Comparison of ENCODE assay signal across 8 cellular contexts in genomic region chr5:163508753-163509152, GRCh38. TPM values are rescaled to one million over a fixed set of nuclear protein-coding genes. Genes with fewer than 3 reads are reported as not detected.
DNase-seq lines count a peak whose midpoint lies in the region; ATAC-seq, FAIRE-seq and TF ChIP-seq lines count a peak whose summit lies in the region.

No MANE protein-coding gene starts in this region.

- peak overlapping the region; percentile 2 for H3K27ac ChIP-seq in A673 (ENCODE audit: low read depth, low read length, poor library complexity, severe bottlenecking)
- H3K27ac ChIP-seq in IMR-90 (ENCODE audit: insufficient read depth, low read length), result peak overlapping the region; percentile 30; the same call in 1 of the 2 replicates

- peaks cover 8% of the 10 kb centered on the region for H3K4me1 ChIP-seq in A673 (ENCODE audit: insufficient read depth, low read length, poor library complexity, severe bottlenecking)
- H3K4me1 ChIP-seq in IMR-90 (ENCODE audit: control insufficient read depth, insufficient read depth, low read length), result no peaks in the 10 kb centered on the region; the same call in 1 of the 2 replicates

- no peak for TF ChIP-seq CTCF in A673 (conservative IDR thresholded peaks at IDR 0.05; ENCODE audit: low read depth, low read length)
- no peak for TF ChIP-seq CTCF in IMR-90 (conservative IDR thresholded peaks at IDR 0.05; ENCODE audit: low read depth, low read length)
- TF ChIP-seq CTCF in bronchial epithelial cell (IDR thresholded peaks at IDR 0.05; ENCODE audit: insufficient read depth, low read length, severe bottlenecking), result no peak
- TF ChIP-seq CTCF in natural killer cell (IDR thresholded peaks at IDR 0.05), result no peak

- H3K27me3 ChIP-seq in A673 (replicated peaks; ENCODE audit: insufficient read depth, low read depth, low read length, poor library complexity) (no peaks in the 10 kb centered on the region), IMR-90 (ENCODE audit: control insufficient read depth, insufficient read depth, low read length) (no peaks in the 10 kb centered on the region), bronchial epithelial cell (ENCODE audit: control insufficient read depth, insufficient read depth, low read length) (no peaks in the 10 kb centered on the region)

- BruUV-seq in A673 (replicated peaks; lab: Mats Ljungman, UMichigan) (no TSS peak), IMR-90 (replicated peaks; lab: Mats Ljungman, UMichigan) (no TSS peak)

- H3K4ac ChIP-seq in IMR-90 (ENCODE audit: low read depth, low read length), result no peak overlapping the region

- dilution Hi-C loops in IMR-90 (cut with HindIII; ENCODE audit: low sequenced_read_pairs, unreplicated experiment), result no loop called here

- CTCF ChIA-PET in A673 (lab: Charles Lee) (no interaction called here), IMR-90 (lab: Yijun Ruan, JAX) (interaction anchor here (0.7 kb wide), 1 partner anchor 25 kb away, joined by 3 read pairs; no protein-coding TSS in a partner anchor)

- no peak overlapping the region for H4K5ac ChIP-seq in IMR-90 (ENCODE audit: low read depth, low read length)

- H3K18ac ChIP-seq in IMR-90 (ENCODE audit: low read depth, low read length), result no peak overlapping the region

- intact Hi-C loops in A673 (cut with micrococcal nuclease; ENCODE audit: unreplicated experiment), result no loop called here
- intact Hi-C loops in IMR-90 (cut with micrococcal nuclease), result no loop called here
- intact Hi-C loops in natural killer cell (cut with micrococcal nuclease), result no loop called here

- no peak for TF ChIP-seq POLR2A in IMR-90 (IDR thresholded peaks at IDR 0.05; ENCODE audit: low read depth, low read length)

- FAIRE-seq in bronchial epithelial cell (lab: Jason Lieb, UNC), result no peak

- H2BK5ac ChIP-seq in IMR-90 (ENCODE audit: low read depth, low read length, poor library complexity, severe bottlenecking), result peak overlapping the region; percentile 77

- no peak overlapping the region for H3K23ac ChIP-seq in IMR-90 (ENCODE audit: low read depth, low read length)

- H3K4me2 ChIP-seq in IMR-90 (ENCODE audit: low read depth, low read length), result peak overlapping the region; percentile 94

- H2AFZ ChIP-seq in IMR-90 (replicated peaks; ENCODE audit: low read length, poor library complexity), result no peak overlapping the region

- no peak overlapping the region for H2BK15ac ChIP-seq in IMR-90 (ENCODE audit: low read depth, low read length)

- H3K36me3 Mint-ChIP-seq in natural killer cell, result no peaks in the 10 kb centered on the region

- peaks cover 79 to 85% of the 10 kb centered on the region in 2 donors for H3K4me1 Mint-ChIP-seq in natural killer cell

- no peak overlapping the region for H2AK5ac ChIP-seq in IMR-90 (ENCODE audit: low read depth, low read length)

- peak overlapping the region; percentile 99 to 100 for H3K27ac Mint-ChIP-seq in natural killer cell

- H3K79me1 ChIP-seq in IMR-90 (ENCODE audit: low read depth in 1 of 2, low read length in 2 of 2), result peaks cover 9 to 35% of the 10 kb centered on the region in 2 experiments

- peaks cover 26% of the 10 kb centered on the region for H4K20me1 ChIP-seq in IMR-90 (ENCODE audit: insufficient read depth, low read length)

- H3K56ac ChIP-seq in IMR-90 (ENCODE audit: extremely low read depth, insufficient read depth, low read length), result no peak overlapping the region

- H3K36me3 ChIP-seq in A673 (ENCODE audit: insufficient read depth, low read length, poor library complexity, severe bottlenecking) (peaks cover 20% of the 10 kb centered on the region), IMR-90 (ENCODE audit: control insufficient read depth, insufficient read depth, low read length) (peaks cover 8% of the 10 kb centered on the region), bronchial epithelial cell (ENCODE audit: control insufficient read depth, insufficient read depth, low read length) (peaks cover 4% of the 10 kb centered on the region)

- no peak overlapping the region for H4K8ac ChIP-seq in IMR-90 (ENCODE audit: low read depth in 2 of 2, low read length in 2 of 2)

- no peak overlapping the region for H4K91ac ChIP-seq in IMR-90 (ENCODE audit: insufficient read depth, low read depth, low read length)

- H3K9me1 ChIP-seq in IMR-90 (ENCODE audit: insufficient read depth, low read length), result no peaks in the 10 kb centered on the region

- ATAC-seq in IMR-90 (ENCODE audit: low read depth) (no peak), natural killer cell (no peak), GM18868 (IDR thresholded peaks at IDR 0.05; ENCODE audit: unreplicated experiment) (no peak)

- in situ Hi-C loops in IMR-90 (cut with MboI; ENCODE audit: low sequenced_read_pairs), result no loop called here

- H3K14ac ChIP-seq in IMR-90 (replicated peaks; ENCODE audit: low read depth, low read length), result no peak overlapping the region

- H3K4me3 Mint-ChIP-seq in natural killer cell, result peak overlapping the region; percentile 98

- H3K4me3 ChIP-seq in A673 (ENCODE audit: low read depth, low read length, poor library complexity, severe bottlenecking) (peak overlapping the region; percentile 20), IMR-90 (ENCODE audit: insufficient read depth, low read depth, low read length) (peak overlapping the region; percentile 23; the same call in 1 of the 2 replicates), bronchial epithelial cell (ENCODE audit: low read depth, low read length) (peak overlapping the region; percentile 10)

- no peak for DNase-seq in A673 (ENCODE audit: low spot score)
- DNase-seq in IMR-90, result no peak
- no peak for DNase-seq in bronchial epithelial cell (ENCODE audit: low read depth)
- no peak for DNase-seq in natural killer cell
- no peak for DNase-seq in HPDE6-E6E7 (ENCODE audit: extremely low spot score)
- DNase-seq in effector CD4-positive, alpha-beta T cell, result no peak
- no peak for DNase-seq in stimulated activated CD8-positive, alpha-beta memory T cell treated with anti-CD3 and anti-CD28 coated beads, Interleukin-4, amount 100 ng/mL, for 48 hours

- no peaks in the 10 kb centered on the region for H3K9me3 Mint-ChIP-seq in natural killer cell

- no peaks in the 10 kb centered on the region for H3K27me3 Mint-ChIP-seq in natural killer cell (ENCODE audit: low read depth in 2 of 2)

- peak overlapping the region; percentile 77; the same call in 1 of the 2 replicates for H3K9ac ChIP-seq in IMR-90 (ENCODE audit: low read depth, low read length)

- H2BK120ac ChIP-seq in IMR-90 (ENCODE audit: low read depth, low read length), result no peak overlapping the region

- H2BK20ac ChIP-seq in IMR-90 (ENCODE audit: low read depth, low read length), result no peak overlapping the region

- no CpG with 5 or more reads among the region's 5 CpGs for WGBS in IMR-90 (ENCODE audit: extremely low coverage in 2 of 2, insufficient read length in 1 of 2), 2 experiments

- H2AK9ac ChIP-seq in IMR-90 (replicated peaks; ENCODE audit: low read depth, low read length, poor library complexity), result no peak overlapping the region

- no peak for TF ChIP-seq RAD21 in IMR-90 (IDR thresholded peaks at IDR 0.05; ENCODE audit: low read length)

- H3K9me3 ChIP-seq in A673 (ENCODE audit: low read depth, low read length, poor library complexity, severe bottlenecking) (no peaks in the 10 kb centered on the region), IMR-90 (ENCODE audit: control insufficient read depth, insufficient read depth, low read length) (no peaks in the 10 kb centered on the region)

- POLR2A ChIA-PET in A673 (lab: Charles Lee; ENCODE audit: low non-redundant PET) (no interaction called here), IMR-90 (lab: Charles Lee; ENCODE audit: unreplicated experiment) (interaction anchor here (0.6 kb wide), 1 partner anchor 1024 kb away, joined by 3 read pairs; no protein-coding TSS in a partner anchor)

TF ChIP-seq in IMR-90, 13 proteins besides CTCF, POLR2A, EP300 and RAD21:
- TF ChIP-seq SMC3 (IDR thresholded peaks at IDR 0.05; ENCODE audit: low read depth, low read length) (no peak), NFE2L2 (IDR thresholded peaks at IDR 0.05; ENCODE audit: low read depth, low read length) (no peak), CHD1 (IDR thresholded peaks at IDR 0.05; ENCODE audit: low read depth, low read length) (no peak), FOS (IDR thresholded peaks at IDR 0.05; ENCODE audit: low read depth, low read length) (no peak)

RNA-seq across cellular contexts. Expression of gene MAT2B, which starts 3.3 kb away (rescaled TPM):
- total RNA-seq in A673 (2021) (49.9 and 50.3 TPM in 2 replicates), IMR-90 (2012; rRNA removed) (80.3 and 107 TPM in 2 replicates), bronchial epithelial cell (41.5 and 71.1 TPM in 2 replicates), natural killer cell (10 to 100 TPM; 68.5 to 99.0 (median 80.7) TPM)
- 29.9 and 41.7 TPM in 2 replicates for polyA plus RNA-seq in IMR-90 (2012; rRNA removed)
- 8.1 and 11.3 TPM in 2 replicates for polyA plus RNA-seq in IMR-90 (2012; cell fraction: cytosol; rRNA removed)
- polyA plus RNA-seq in IMR-90 (2012; cell fraction: nucleus; rRNA removed; ENCODE audit: low replicate concordance), result 3.3 and 19.1 TPM in 2 replicates

RNA-seq across cellular contexts. Expression of gene HMMR, which starts 48.3 kb away (rescaled TPM):
- total RNA-seq in A673 (2021) (57.6 and 64.8 TPM in 2 replicates), IMR-90 (2012; rRNA removed) (24.6 and 30.3 TPM in 2 replicates), bronchial epithelial cell (0.53 and 1.4 TPM in 2 replicates), natural killer cell (under 1 TPM; 0.42 to 0.70 (median 0.63) TPM)
- polyA plus RNA-seq in IMR-90 (2012; rRNA removed), result 10.6 and 13.0 TPM in 2 replicates
- 0.69 and 1.2 TPM in 2 replicates for polyA plus RNA-seq in IMR-90 (2012; cell fraction: cytosol; rRNA removed)
- polyA plus RNA-seq in IMR-90 (2012; cell fraction: nucleus; rRNA removed; ENCODE audit: low replicate concordance), result 0.32 and 2.6 TPM in 2 replicates

RNA-seq across cellular contexts. Expression of gene NUDCD2, which starts 48.9 kb away (rescaled TPM):
- total RNA-seq in A673 (2021) (53.2 and 67.2 TPM in 2 replicates), IMR-90 (2012; rRNA removed) (3.0 and 4.2 TPM in 2 replicates), bronchial epithelial cell (6.6 and 7.3 TPM in 2 replicates), natural killer cell (10 to 100 TPM; 13.2 to 24.7 (median 21.7) TPM)
- 3.1 and 3.5 TPM in 2 replicates for polyA plus RNA-seq in IMR-90 (2012; rRNA removed)
- polyA plus RNA-seq in IMR-90 (2012; cell fraction: cytosol; rRNA removed), result 1.1 TPM in 2 replicates
- polyA plus RNA-seq in IMR-90 (2012; cell fraction: nucleus; rRNA removed; ENCODE audit: low replicate concordance), result 0.58 and 4.5 TPM in 2 replicates

Comparison
In these comparisons a context has a peak if more than half of its experiments do, and no peak if none do; other contexts are left out.
1. RNA of gene HMMR, which starts 48.3 kb away (total RNA-seq): 57.6 to 64.8 TPM in A673 and 24.6 to 30.3 TPM in IMR-90; 0.42 to 0.70 TPM in natural killer cell and 0.53 to 1.4 TPM in bronchial epithelial cell; every median in the first group is over 10 times any median in the second.
2. Peak in every context shown above with its lines, with median percentiles within 50 percentile points of each other: H3K4me3 ChIP-seq.